In the genomic region with DNA sequence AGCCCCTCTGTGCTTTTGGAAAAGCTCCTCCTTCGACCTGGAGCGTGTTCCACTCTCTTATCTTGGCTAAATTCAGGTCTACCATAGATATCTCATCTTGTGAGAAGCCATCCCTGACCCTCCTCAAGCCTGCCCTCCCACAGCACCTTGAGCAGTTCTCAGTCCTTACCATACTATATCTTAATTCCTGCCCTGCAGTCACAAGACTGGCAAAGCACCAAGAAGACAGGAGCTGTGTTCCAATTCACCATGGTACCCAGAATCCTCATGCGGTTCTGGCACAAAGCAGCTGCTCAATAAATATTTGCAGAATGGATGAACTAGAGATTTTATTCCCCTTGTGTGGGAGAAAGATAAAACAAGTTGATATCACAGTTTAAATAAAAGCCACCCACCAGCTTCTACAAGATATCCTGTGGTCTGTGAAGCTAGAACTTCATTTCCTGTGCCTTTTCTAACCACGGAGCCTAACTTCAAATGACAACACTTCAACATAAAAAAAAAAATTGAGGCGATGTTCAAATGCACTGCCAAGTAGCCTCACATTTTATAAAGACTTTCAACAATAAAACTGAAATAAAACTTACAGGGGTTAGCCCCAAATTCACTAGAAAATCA, we compare ENCODE assay signal across 19 cellular contexts. TPM values are rescaled to one million over a fixed set of nuclear protein-coding genes. Genes with fewer than 3 reads are reported as not detected.
DNase-seq lines count a peak whose midpoint lies in the region; TF ChIP-seq lines count a peak whose summit lies in the region.
"Had no signal": no experiment of that assay in that cellular context is flagged by ENCODE, and none has a peak within 500 bp of the region (broad histone marks: within the 10 kb centered on the region; RNA-seq: fewer than 3 reads in every experiment).

No MANE protein-coding gene starts in this region.

- H3K27ac Mint-ChIP-seq in T-helper 1 cell treated with Interleukin-12 subunit alpha and Interleukin-12 subunit beta and Interleukin-4 antibody, amounts not matched to agents 30 μg/mL and 1 μg/mL, for 36 hours = peak overlapping the region; percentile 49
- H3K27ac Mint-ChIP-seq: activated naive CD4-positive, alpha-beta T cell treated with anti-CD3 and anti-CD28 coated beads for 36 hours; memory B cell had no signal

- H3K9ac ChIP-seq in GM23248 = no peak overlapping the region

- peaks cover 93% of the 10 kb centered on the region for H3K79me2 ChIP-seq in GM23248 (ENCODE audit: insufficient read depth)

- H2AFZ ChIP-seq in GM23248 = no peak overlapping the region

- TF ChIP-seq EP300 in transverse colon (IDR thresholded peaks at IDR 0.05; ENCODE audit: low read depth) = no peak

- H3K4me3 Mint-ChIP-seq in T-helper 1 cell treated with Interleukin-12 subunit alpha and Interleukin-12 subunit beta and Interleukin-4 antibody, amounts not matched to agents 30 μg/mL and 1 μg/mL, for 36 hours = no peak overlapping the region
- H3K4me3 Mint-ChIP-seq: activated naive CD4-positive, alpha-beta T cell treated with anti-CD3 and anti-CD28 coated beads for 36 hours; memory B cell had no signal

- H3K36me3 Mint-ChIP-seq in T-helper 1 cell treated with Interleukin-12 subunit alpha and Interleukin-12 subunit beta and Interleukin-4 antibody, amounts not matched to agents 30 μg/mL and 1 μg/mL, for 36 hours (ENCODE audit: low read depth) = no peaks in the 10 kb centered on the region
- H3K36me3 Mint-ChIP-seq: memory B cell had no signal

- H3K4me1 ChIP-seq in effector memory CD4-positive, alpha-beta T cell (ENCODE audit: control insufficient read depth, insufficient read depth, low read length, poor library complexity, severe bottlenecking) = peaks cover 54% of the 10 kb centered on the region
- H3K4me1 ChIP-seq in transverse colon (no peaks in the 10 kb centered on the region), GM23248 (ENCODE audit: insufficient read depth) (peaks cover 23% of the 10 kb centered on the region)
- H3K4me1 ChIP-seq: stomach had no signal

- H3K4me2 ChIP-seq in GM23248 (ENCODE audit: unreplicated experiment) = no peak overlapping the region

- H3K27me3 ChIP-seq in effector memory CD4-positive, alpha-beta T cell (replicated peaks; ENCODE audit: control insufficient read depth, insufficient read depth, low read length, poor library complexity, severe bottlenecking) = no peaks in the 10 kb centered on the region
- H3K27me3 ChIP-seq in transverse colon (no peaks in the 10 kb centered on the region), GM23248 (replicated peaks; ENCODE audit: insufficient read depth) (no peaks in the 10 kb centered on the region)
- H3K27me3 ChIP-seq: cardiac muscle cell had no signal

- no peak for TF ChIP-seq CTCF in transverse colon (IDR thresholded peaks at IDR 0.05)

- intact Hi-C loops in transverse colon (cut with DNase I; ENCODE audit: low total_unique reads) = no loop called here

- H3K9me3 Mint-ChIP-seq in T-helper 1 cell treated with Interleukin-12 subunit alpha and Interleukin-12 subunit beta and Interleukin-4 antibody, amounts not matched to agents 30 μg/mL and 1 μg/mL, for 36 hours = no peaks in the 10 kb centered on the region
- H3K9me3 Mint-ChIP-seq: activated naive CD4-positive, alpha-beta T cell treated with anti-CD3 and anti-CD28 coated beads for 36 hours; memory B cell had no signal

- peak overlapping the region; percentile 20 for H3K4me3 ChIP-seq in effector memory CD4-positive, alpha-beta T cell (ENCODE audit: insufficient read depth, low read depth, low read length, poor library complexity, severe bottlenecking)
- H3K4me3 ChIP-seq in transverse colon (no peak overlapping the region), GM23248 (no peak overlapping the region)
- H3K4me3 ChIP-seq: cardiac muscle cell, SK-N-MC, stomach had no signal

- H3K9me3 ChIP-seq in effector memory CD4-positive, alpha-beta T cell (ENCODE audit: control insufficient read depth, low read length) = no peaks in the 10 kb centered on the region
- H3K9me3 ChIP-seq in transverse colon (no peaks in the 10 kb centered on the region), GM23248 (ENCODE audit: low read depth) (no peaks in the 10 kb centered on the region)
- H3K9me3 ChIP-seq: stomach had no signal

- H3K27ac ChIP-seq in effector memory CD4-positive, alpha-beta T cell (ENCODE audit: insufficient read depth, low read length, poor library complexity, severe bottlenecking) = peak overlapping the region; percentile 52
- H3K27ac ChIP-seq in transverse colon (peak overlapping the region in 3 of 4 donors; percentile 4 to 38 (median 36)), GM23248 (no peak overlapping the region)
- H3K27ac ChIP-seq: cardiac muscle cell, SK-N-MC had no signal

- in situ Hi-C loops in transverse colon (cut with MboI; ENCODE audit: low pct_ligation_motif_present in 1 of 4, low pct_unique_long_range_greater_than_20kb in 1 of 4, low sequenced_read_pairs in 3 of 4) (no loop called here), GM23248 (cut with MboI) (no loop called here)

- no peaks in the 10 kb centered on the region for H3K36me3 ChIP-seq in effector memory CD4-positive, alpha-beta T cell (ENCODE audit: control insufficient read depth, insufficient read depth, low read length)
- H3K36me3 ChIP-seq in transverse colon = no peaks in the 10 kb centered on the region
- no peaks in the 10 kb centered on the region for H3K36me3 ChIP-seq in GM23248 (ENCODE audit: low read depth)
- H3K36me3 ChIP-seq: cardiac muscle cell, stomach had no signal

- 44 to 65% methylated on average over 2 to 5 of the region's 5 CpGs for WGBS in transverse colon (ENCODE audit: low coverage in 1 of 2), 2 donors
- 88 to 89% methylated on average over 5 of the region's 5 CpGs for WGBS in GM23248 (ENCODE audit: low coverage in 1 of 2, low lambda C conversion rate in 2 of 2, missing lambda C conversion rate in 2 of 2), 2 experiments

- H3K27me3 Mint-ChIP-seq in T-helper 1 cell treated with Interleukin-12 subunit alpha and Interleukin-12 subunit beta and Interleukin-4 antibody, amounts not matched to agents 30 μg/mL and 1 μg/mL, for 36 hours (ENCODE audit: low read depth) = peaks cover 4% of the 10 kb centered on the region

- peaks cover 29% of the 10 kb centered on the region for H3K4me1 Mint-ChIP-seq in T-helper 1 cell treated with Interleukin-12 subunit alpha and Interleukin-12 subunit beta and Interleukin-4 antibody, amounts not matched to agents 30 μg/mL and 1 μg/mL, for 36 hours (ENCODE audit: low read depth)

- peaks cover 19% of the 10 kb centered on the region; the same call in 1 of the 2 replicates for H3F3A ChIP-seq in GM23248 (ENCODE audit: insufficient read depth)

- no peaks in the 10 kb centered on the region for H4K20me1 ChIP-seq in GM23248 (ENCODE audit: insufficient read depth)

- no peaks in the 10 kb centered on the region for H3K9me2 ChIP-seq in GM23248 (ENCODE audit: insufficient read depth)

- DNase-seq in activated gamma-delta T cell treated with Interleukin-2 at 50 U/mL for 16 hours (peak; percentile 20), activated gamma-delta T cell (lab: John Stamatoyannopoulos, UW) (no peak), transverse colon (no peak), hippocampal formation (lab: John Stamatoyannopoulos, UW) (no peak), GM23248 (no peak), T-helper 9 cell (no peak)
- DNase-seq in effector memory CD4-positive, alpha-beta T cell = no peak
- DNase-seq: activated naive CD4-positive, alpha-beta T cell treated with anti-CD3 and anti-CD28 coated beads for 36 hours; DMS153; foreskin melanocyte; GOT3; NCI-H1105 treated with DMSO at 0.1 percent for 48 hours; stomach had no signal

- TF ChIP-seq POLR2A in transverse colon (IDR thresholded peaks at IDR 0.05) = no peak

RNA-seq across cellular contexts. Expression of a gene that starts 19.5 kb away (rescaled TPM):
- total RNA-seq in transverse colon = 1 to 10 TPM in 1 of 4 donors, under 1 TPM in 1, not detected in 2; 0.14 to 1.4 TPM
- 10.6 and 14.5 TPM in 2 replicates for total RNA-seq in GM23248 (2014; rRNA removed; shearing (Covaris generic))
- polyA plus RNA-seq in GM23248 (2016; fragmentation: Nextera tagmentation; extraction: Ambion mirVana) = 7.0 and 7.8 TPM in 2 replicates
- total RNA-seq: activated naive CD4-positive, alpha-beta T cell treated with anti-CD3 and anti-CD28 coated beads for 36 hours; cardiac muscle cell; HepG2; OCI-LY7 had no signal
- polyA plus RNA-seq: cardiac muscle cell, HepG2 had no signal

RNA-seq across cellular contexts. Expression of a gene that starts 59.5 kb away (rescaled TPM):
- 10 to 100 TPM; 16.9 to 32.2 (median 23.6) TPM for total RNA-seq in transverse colon
- total RNA-seq in GM23248 (2014; rRNA removed; shearing (Covaris generic)) = 10.9 and 17.8 TPM in 2 replicates
- 30.5 and 32.3 TPM in 2 replicates for polyA plus RNA-seq in GM23248 (2016; fragmentation: Nextera tagmentation; extraction: Ambion mirVana)
